8 cellular contexts compared by ENCODE assay signal in genomic region chr18:32048507-32049091, GRCh38. TPM values are rescaled to one million over a fixed set of nuclear protein-coding genes. Genes with fewer than 3 reads are reported as not detected.
DNase-seq lines count a peak whose midpoint lies in the region; ATAC-seq and TF ChIP-seq lines count a peak whose summit lies in the region.

No MANE protein-coding gene starts in this region.

- H4K20me1 ChIP-seq in smooth muscle cell (ENCODE audit: low read depth), result no peaks in the 10 kb centered on the region

- 81% methylated on average over 4 of the region's 4 CpGs for WGBS in smooth muscle cell (ENCODE audit: low lambda C conversion rate)

- H3K9me3 Mint-ChIP-seq in naive thymus-derived CD8-positive, alpha-beta T cell, result no peaks in the 10 kb centered on the region

- H3K27me3 Mint-ChIP-seq in naive thymus-derived CD8-positive, alpha-beta T cell, result no peaks in the 10 kb centered on the region

- POLR2A ChIA-PET in naive thymus-derived CD8-positive, alpha-beta T cell (lab: Charles Lee), result interaction anchor here (0.5 to 2.4 kb wide), 5 partner anchors 8 to 43 kb away, joined by 3 to 10 read pairs (median 4); partner anchors contain the start of genes RNF125 and RNF138

- no peaks in the 10 kb centered on the region for H3K79me2 ChIP-seq in smooth muscle cell (ENCODE audit: low read depth)

- no peak overlapping the region for H2AFZ ChIP-seq in smooth muscle cell (ENCODE audit: low read depth)

- DNase-seq in COLO829 (ENCODE audit: low spot score), result peak; percentile 43
- peak; percentile 38 for DNase-seq in KG1 (lab: John Stamatoyannopoulos, UW)
- peak; percentile 88 for DNase-seq in cardiac fibroblast (ENCODE audit: low read depth in 2 of 2)
- no peak for DNase-seq in naive thymus-derived CD8-positive, alpha-beta T cell
- no peak for DNase-seq in smooth muscle cell (lab: John Stamatoyannopoulos, UW; ENCODE audit: unreplicated experiment)
- no peak for DNase-seq in NCI-H1930 (lab: John Stamatoyannopoulos, UW)

- H3K36me3 Mint-ChIP-seq in naive thymus-derived CD8-positive, alpha-beta T cell, result peaks cover 0 to 76% (median 10%) of the 10 kb centered on the region in 3 donors

- no peak overlapping the region for H3K4me2 ChIP-seq in smooth muscle cell

- TF ChIP-seq CTCF in cardiac fibroblast (IDR thresholded peaks at IDR 0.05; ENCODE audit: low read depth, low read length) (no peak), smooth muscle cell (IDR thresholded peaks at IDR 0.05; ENCODE audit: borderline replicate concordance, insufficient read depth, poor library complexity, severe bottlenecking) (no peak)

- H3K27me3 ChIP-seq in smooth muscle cell (ENCODE audit: low read depth), result no peaks in the 10 kb centered on the region

- H3K27ac ChIP-seq in smooth muscle cell (ENCODE audit: low read depth), result no peak overlapping the region

- H3K27ac Mint-ChIP-seq in naive thymus-derived CD8-positive, alpha-beta T cell, result peak overlapping the region; percentile 21 to 91 (median 68)

- H3K9ac ChIP-seq in smooth muscle cell (ENCODE audit: low read depth), result no peak overlapping the region

- H3K4me3 ChIP-seq in cardiac fibroblast (replicated peaks in 1 of 2; ENCODE audit: low read depth in 2 of 2, low read length in 2 of 2) (no peak overlapping the region), smooth muscle cell (no peak overlapping the region)

- no peaks in the 10 kb centered on the region for H3K36me3 ChIP-seq in smooth muscle cell (ENCODE audit: low read depth)

- H3K4me1 Mint-ChIP-seq in naive thymus-derived CD8-positive, alpha-beta T cell, result peaks cover 15 to 46% (median 32%) of the 10 kb centered on the region in 4 donors

- H3F3A ChIP-seq in smooth muscle cell (ENCODE audit: low read depth), result no peaks in the 10 kb centered on the region

- H3K4me1 ChIP-seq in smooth muscle cell (ENCODE audit: low read depth), result no peaks in the 10 kb centered on the region

- H3K9me3 ChIP-seq in smooth muscle cell (replicated peaks; ENCODE audit: low read depth), result no peaks in the 10 kb centered on the region

- H3K4me3 Mint-ChIP-seq in naive thymus-derived CD8-positive, alpha-beta T cell, result peak overlapping the region in 9 of 10 donors; percentile 6 to 77 (median 33)

- ATAC-seq in GM19468 (IDR thresholded peaks at IDR 0.05; ENCODE audit: extremely low read depth, unreplicated experiment), result peak; percentile 25
- ATAC-seq in naive thymus-derived CD8-positive, alpha-beta T cell, result peak; percentile 41 to 60
- no peak for ATAC-seq in GM18519 (IDR thresholded peaks at IDR 0.05; ENCODE audit: low FRiP score, unreplicated experiment)

RNA-seq across cellular contexts. Expression of gene RNF125, which starts 30.0 kb away (rescaled TPM):
- 10 to 100 TPM; 46.3 to 49.7 TPM for total RNA-seq in naive thymus-derived CD8-positive, alpha-beta T cell
- 10 to 100 TPM; 49.1 to 62.1 (median 60.9) TPM for polyA plus RNA-seq in naive thymus-derived CD8-positive, alpha-beta T cell
- 0.04 and 0.09 TPM in 2 replicates for total RNA-seq in smooth muscle cell
- not detected in 2 replicates for polyA plus RNA-seq in smooth muscle cell

RNA-seq across cellular contexts. Expression of gene RNF138, which starts 43.1 kb away (rescaled TPM):
- total RNA-seq in naive thymus-derived CD8-positive, alpha-beta T cell, result 10 to 100 TPM; 78.3 to 90.1 TPM
- polyA plus RNA-seq in naive thymus-derived CD8-positive, alpha-beta T cell, result 100 to 1,000 TPM; 109 to 125 (median 113) TPM
- total RNA-seq in smooth muscle cell, result 15.6 and 22.2 TPM in 2 replicates
- polyA plus RNA-seq in smooth muscle cell, result 6.7 and 10.2 TPM in 2 replicates

Comparison
In these comparisons a context has a peak if more than half of its experiments do, and no peak if none do; other contexts are left out.
1. DNase-seq: peak in COLO829 (single experiment), KG1 (single experiment) and cardiac fibroblast (2 of 2); none in naive thymus-derived CD8-positive, alpha-beta T cell (0 of 10), smooth muscle cell (single experiment) and NCI-H1930 (0 of 2).
2. RNA of gene RNF125, which starts 30.0 kb away (total RNA-seq): 46.3 to 49.7 TPM in naive thymus-derived CD8-positive, alpha-beta T cell; 0.04 to 0.09 TPM in smooth muscle cell; every median in the first group is over 10 times any median in the second.